In genomic region chr11:64698427-64698826, GRCh38 we compare ENCODE assay signal across 10 cellular contexts. TPM values are rescaled to one million over a fixed set of nuclear protein-coding genes. Genes with fewer than 3 reads are reported as not detected.
"Had no signal": no experiment of that assay in that cellular context is flagged by ENCODE, and none has a peak within 500 bp of the region (broad histone marks: within the 10 kb centered on the region; RNA-seq: fewer than 3 reads in every experiment).

No MANE protein-coding gene starts in this region.

- DNase-seq: GM23248, GOT3, H9, HCEC 1CT, IMR-90, KG1 had no signal

- H3K27ac Mint-ChIP-seq: H9 had no signal

- H2AFZ ChIP-seq: GM23248 had no signal

- H3K4me3 Mint-ChIP-seq: H9 had no signal

- H3K4me3 ChIP-seq: GM23248, K562 had no signal

- FAIRE-seq: H54, HTR-8/SVneo, K562 had no signal

- H3K27ac ChIP-seq: GM23248 had no signal

- H3K9ac ChIP-seq: GM23248 had no signal

RNA-seq across cellular contexts. Expression of gene NRXN2, which starts 24.6 kb away (rescaled TPM):
- total RNA-seq: HT-29 had no signal

RNA-seq across cellular contexts. Expression of gene RASGRP2, which starts 45.5 kb away (rescaled TPM):
- total RNA-seq: GM23248, HT-29, IMR-90 had no signal
